In genomic region chr4:185836268-185837084, GRCh38 we compare ENCODE assay signal across 19 cellular contexts. TPM values are rescaled to one million over a fixed set of nuclear protein-coding genes. Genes with fewer than 3 reads are reported as not detected.
DNase-seq lines count a peak whose midpoint lies in the region; ATAC-seq and TF ChIP-seq lines count a peak whose summit lies in the region.
"Had no signal": no experiment of that assay in that cellular context is flagged by ENCODE, and none has a peak within 500 bp of the region (broad histone marks: within the 10 kb centered on the region; RNA-seq: fewer than 3 reads in every experiment).

No MANE protein-coding gene starts in this region.

- TF ChIP-seq CTCF in VCaP (conservative IDR thresholded peaks at IDR 0.05): no peak
- TF ChIP-seq CTCF in progenitor cell of endocrine pancreas (IDR thresholded peaks at IDR 0.05; ENCODE audit: unreplicated experiment): no peak
- no peak for TF ChIP-seq CTCF in adrenal gland (IDR thresholded peaks at IDR 0.05)

- no peaks in the 10 kb centered on the region for H3K27me3 ChIP-seq in HUES6 (ENCODE audit: control insufficient read depth, insufficient read depth, low read length)
- H3K27me3 ChIP-seq in iPS DF 6.9 (ENCODE audit: control insufficient read depth, insufficient read depth, low read length): no peaks in the 10 kb centered on the region
- H3K27me3 ChIP-seq in CD8-positive, alpha-beta memory T cell (ENCODE audit: insufficient read depth, low read length, poor library complexity, severe bottlenecking): no peaks in the 10 kb centered on the region
- H3K27me3 ChIP-seq in adrenal gland: no peaks in the 10 kb centered on the region
- H3K27me3 ChIP-seq: neutrophil had no signal

- H3K9me3 ChIP-seq in HUES6 (ENCODE audit: control insufficient read depth, insufficient read depth, low read depth, low read length): no peaks in the 10 kb centered on the region
- no peaks in the 10 kb centered on the region for H3K9me3 ChIP-seq in iPS DF 6.9 (ENCODE audit: control insufficient read depth, insufficient read depth, low read length)
- H3K9me3 ChIP-seq in CD8-positive, alpha-beta memory T cell (ENCODE audit: low read length): no peaks in the 10 kb centered on the region
- no peaks in the 10 kb centered on the region for H3K9me3 ChIP-seq in adrenal gland (replicated peaks in 1 of 3)
- H3K9me3 ChIP-seq: mucosa of descending colon, neutrophil, SK-N-SH had no signal

- no peaks in the 10 kb centered on the region for H3K36me3 ChIP-seq in HUES6 (ENCODE audit: control insufficient read depth, insufficient read depth, low read length)
- no peaks in the 10 kb centered on the region for H3K36me3 ChIP-seq in iPS DF 6.9 (ENCODE audit: control insufficient read depth, insufficient read depth, low read length)
- H3K36me3 ChIP-seq in CD8-positive, alpha-beta memory T cell (ENCODE audit: insufficient read depth, low read length): no peaks in the 10 kb centered on the region
- H3K36me3 ChIP-seq in adrenal gland (replicated peaks in 1 of 2): no peaks in the 10 kb centered on the region
- H3K36me3 ChIP-seq: neutrophil had no signal

- no peak for TF ChIP-seq POLR2A in adrenal gland (IDR thresholded peaks at IDR 0.05)

- POLR2A ChIA-PET in CD8-positive, alpha-beta memory T cell (lab: Charles Lee): no interaction called here

- peaks cover 35% of the 10 kb centered on the region for H3K4me1 Mint-ChIP-seq in progenitor cell of endocrine pancreas (ENCODE audit: low read depth)
- no peaks in the 10 kb centered on the region for H3K4me1 Mint-ChIP-seq in CD8-positive, alpha-beta memory T cell
- H3K4me1 Mint-ChIP-seq: activated naive CD4-positive, alpha-beta T cell treated with anti-CD3 and anti-CD28 coated beads, Interleukin-2, amount 50 U/mL, for 24 hours had no signal

- H3K27ac Mint-ChIP-seq in progenitor cell of endocrine pancreas: peak overlapping the region; percentile 31
- H3K27ac Mint-ChIP-seq in CD8-positive, alpha-beta memory T cell: no peak overlapping the region
- H3K27ac Mint-ChIP-seq: activated naive CD4-positive, alpha-beta T cell treated with anti-CD3 and anti-CD28 coated beads, Interleukin-2, amount 50 U/mL, for 24 hours; type B pancreatic cell had no signal

- CTCF ChIA-PET in CD8-positive, alpha-beta memory T cell (lab: Charles Lee): no interaction called here

- H3K27ac ChIP-seq in HUES6 (ENCODE audit: low read depth, low read length): peak overlapping the region; percentile 98
- peak overlapping the region; percentile 67 for H3K27ac ChIP-seq in VCaP
- H3K27ac ChIP-seq in iPS DF 6.9 (ENCODE audit: low read length): peak overlapping the region; percentile 68
- no peak overlapping the region for H3K27ac ChIP-seq in CD8-positive, alpha-beta memory T cell (ENCODE audit: low read depth, low read length)
- H3K27ac ChIP-seq in adrenal gland: peak overlapping the region in 1 of 5 donors; percentile 57
- H3K27ac ChIP-seq: neutrophil, PC-9 had no signal

- intact Hi-C loops in adrenal gland (cut with DNase I): no loop called here

- no peak overlapping the region for H3K4me3 ChIP-seq in HUES6 (ENCODE audit: low read depth, low read length)
- H3K4me3 ChIP-seq in iPS DF 6.9 (ENCODE audit: low read length): no peak overlapping the region
- H3K4me3 ChIP-seq in CD8-positive, alpha-beta memory T cell (ENCODE audit: low read length): no peak overlapping the region
- no peak overlapping the region for H3K4me3 ChIP-seq in adrenal gland
- H3K4me3 ChIP-seq: mucosa of descending colon, PC-9 had no signal

- H3K9ac ChIP-seq in HUES6 (ENCODE audit: low read length): peak overlapping the region; percentile 44
- H3K9ac ChIP-seq: SK-N-SH had no signal

- WGBS in iPS DF 6.9 (ENCODE audit: insufficient coverage, insufficient read length): no CpG with 5 or more reads among the region's 7 CpGs
- WGBS in adrenal gland, 4 donors: 49 to 61% (median 59%) methylated on average over 7 of the region's 7 CpGs

- no peak for ATAC-seq in GM19455 (IDR thresholded peaks at IDR 0.05; ENCODE audit: unreplicated experiment)
- ATAC-seq: activated T-cell treated with anti-CD3 and anti-CD28 coated beads, Interleukin-2, amount 50 U/mL, for 4 hours; left colon; mucosa of descending colon; stimulated activated naive CD8-positive, alpha-beta T cell treated with anti-CD3 and anti-CD28 coated beads, Interleukin-15, Interleukin-2, amounts not matched to agents 100 U/mL and 50 U/mL, for 24 hours had no signal

- peaks cover 59% of the 10 kb centered on the region for H3K4me1 ChIP-seq in HUES6 (ENCODE audit: control insufficient read depth, insufficient read depth, low read length)
- H3K4me1 ChIP-seq in iPS DF 6.9 (ENCODE audit: control insufficient read depth, insufficient read depth, low read length): peaks cover 12% of the 10 kb centered on the region
- no peaks in the 10 kb centered on the region for H3K4me1 ChIP-seq in CD8-positive, alpha-beta memory T cell (ENCODE audit: insufficient read depth, low read length)
- H3K4me1 ChIP-seq in adrenal gland (replicated peaks in 1 of 2): peaks cover 15 to 39% of the 10 kb centered on the region in 2 donors

- no peak overlapping the region for H3K4me3 Mint-ChIP-seq in progenitor cell of endocrine pancreas (ENCODE audit: low read depth)
- no peak overlapping the region for H3K4me3 Mint-ChIP-seq in CD8-positive, alpha-beta memory T cell
- H3K4me3 Mint-ChIP-seq: activated naive CD4-positive, alpha-beta T cell treated with anti-CD3 and anti-CD28 coated beads, Interleukin-2, amount 50 U/mL, for 24 hours; activated T-cell treated with anti-CD3 and anti-CD28 coated beads, Interleukin-2, amount 50 U/mL, for 4 hours; type B pancreatic cell had no signal

- DNase-seq in iPS DF 6.9 (ENCODE audit: low read depth, low spot score) (no peak), progenitor cell of endocrine pancreas (ENCODE audit: low spot score, unreplicated experiment) (no peak), adrenal gland (no peak), glomerular visceral epithelial cell (ENCODE audit: extremely low spot score) (no peak)
- DNase-seq in CD8-positive, alpha-beta memory T cell: no peak
- DNase-seq: activated T-cell treated with anti-CD3 and anti-CD28 coated beads, Interleukin-2, amount 50 U/mL, for 4 hours; COR-L47; left colon; mucosa of descending colon; NCI-H524 treated with DMSO at 0.1 percent for 48 hours; PC-9; SK-N-SH; stimulated activated naive CD8-positive, alpha-beta T cell treated with anti-CD3 and anti-CD28 coated beads, Interleukin-15, Interleukin-2, amounts not matched to agents 100 U/mL and 50 U/mL, for 24 hours had no signal

- no peaks in the 10 kb centered on the region for H3K36me3 Mint-ChIP-seq in progenitor cell of endocrine pancreas (ENCODE audit: insufficient read depth)
- no peaks in the 10 kb centered on the region for H3K36me3 Mint-ChIP-seq in CD8-positive, alpha-beta memory T cell
- H3K36me3 Mint-ChIP-seq: activated naive CD4-positive, alpha-beta T cell treated with anti-CD3 and anti-CD28 coated beads, Interleukin-2, amount 50 U/mL, for 24 hours had no signal

- H3K27me3 Mint-ChIP-seq in progenitor cell of endocrine pancreas: no peaks in the 10 kb centered on the region
- peaks cover 0 to 5% of the 10 kb centered on the region in 2 donors for H3K27me3 Mint-ChIP-seq in CD8-positive, alpha-beta memory T cell
- H3K27me3 Mint-ChIP-seq: type B pancreatic cell had no signal

- H3K9me3 Mint-ChIP-seq in progenitor cell of endocrine pancreas (ENCODE audit: low read depth): no peaks in the 10 kb centered on the region
- H3K9me3 Mint-ChIP-seq in CD8-positive, alpha-beta memory T cell: peaks cover 0 to under 1% (median 0%) of the 10 kb centered on the region in 5 donors
- H3K9me3 Mint-ChIP-seq: activated naive CD4-positive, alpha-beta T cell treated with anti-CD3 and anti-CD28 coated beads, Interleukin-2, amount 50 U/mL, for 24 hours; activated T-cell treated with anti-CD3 and anti-CD28 coated beads, Interleukin-2, amount 50 U/mL, for 4 hours had no signal

RNA-seq across cellular contexts. Expression of gene SORBS2, which starts 24.5 kb away (rescaled TPM):
- total RNA-seq in progenitor cell of endocrine pancreas (92.6 and 94.2 TPM in 2 replicates), adrenal gland (100 to 1,000 TPM; 462 to 875 (median 657) TPM)
- not detected for total RNA-seq in CD8-positive, alpha-beta memory T cell
- polyA plus RNA-seq in CD8-positive, alpha-beta memory T cell: not detected
- 100 to 1,000 TPM; 129 to 542 (median 186) TPM for polyA plus RNA-seq in adrenal gland

Comparison
In these comparisons a context has a peak if more than half of its experiments do, and no peak if none do; other contexts are left out.
1. RNA of gene SORBS2, which starts 24.5 kb away (total RNA-seq): 462 to 875 TPM in adrenal gland and 92.6 to 94.2 TPM in progenitor cell of endocrine pancreas; not detected in CD8-positive, alpha-beta memory T cell; every median in the first group is over 10 times any median in the second.